ENCODE assay signal across 14 cellular contexts in the genomic region with DNA sequence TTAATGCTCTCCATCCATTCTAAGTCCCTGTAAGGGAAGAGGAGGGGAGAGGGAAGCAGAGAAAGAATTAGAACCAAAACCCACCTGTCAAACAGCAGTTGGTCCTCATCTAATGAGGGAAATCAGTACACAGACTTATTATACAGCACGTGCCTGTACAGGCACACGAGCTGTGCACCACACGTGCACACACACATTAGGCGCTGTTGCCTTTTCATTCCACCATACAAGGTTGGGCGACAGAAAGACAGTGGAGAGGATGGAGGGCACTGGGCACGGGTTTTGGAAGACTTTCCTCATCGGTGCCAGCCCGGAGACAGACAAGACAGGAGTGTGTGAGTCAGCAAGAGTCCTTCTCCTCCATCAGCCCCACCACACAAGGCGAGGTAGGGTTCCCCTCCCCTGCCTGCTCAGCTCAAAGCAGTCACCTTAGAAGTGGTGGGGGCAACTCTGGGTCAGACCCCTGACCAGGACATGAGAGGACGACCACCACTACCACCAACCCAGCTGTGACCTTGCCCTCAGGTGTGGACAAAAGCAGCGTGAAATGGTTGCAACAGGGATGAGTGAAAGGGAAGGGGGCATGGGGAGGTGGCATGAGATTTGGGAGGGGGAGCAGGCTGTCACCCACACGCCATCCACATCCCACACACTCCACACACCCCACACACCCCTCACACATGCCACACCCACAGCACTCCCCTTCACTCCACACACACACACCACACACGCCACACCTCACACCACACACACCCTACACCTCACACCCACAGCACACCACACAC.
DNase-seq lines count a peak whose midpoint lies in the region; ATAC-seq and TF ChIP-seq lines count a peak whose summit lies in the region.
"Had no signal": no experiment of that assay in that cellular context is flagged by ENCODE, and none has a peak within 500 bp of the region (broad histone marks: within the 10 kb centered on the region; RNA-seq: fewer than 3 reads in every experiment).

No MANE protein-coding gene starts in this region.

- no peak overlapping the region for H3K4me3 Mint-ChIP-seq in MCF 10A (ENCODE audit: unreplicated experiment)
- peak overlapping the region; percentile 53 for H3K4me3 Mint-ChIP-seq in natural killer cell

- H3K4me1 ChIP-seq in mammary epithelial cell (ENCODE audit: insufficient read depth, low read length) (peaks cover 39% of the 10 kb centered on the region), breast epithelium (no peaks in the 10 kb centered on the region)
- H3K4me1 ChIP-seq: pancreas had no signal

- no peak overlapping the region for H2AFZ ChIP-seq in mammary epithelial cell (ENCODE audit: low read depth, low read length)

- no peaks in the 10 kb centered on the region for H3K9me3 Mint-ChIP-seq in MCF 10A (ENCODE audit: unreplicated experiment)
- H3K9me3 Mint-ChIP-seq in natural killer cell: peaks cover 2 to 6% of the 10 kb centered on the region in 2 donors

- TF ChIP-seq POLR2A in breast epithelium (IDR thresholded peaks at IDR 0.05): no peak

- H3K27me3 ChIP-seq in mammary epithelial cell (ENCODE audit: insufficient read depth, low read length) (no peaks in the 10 kb centered on the region), breast epithelium (no peaks in the 10 kb centered on the region)
- H3K27me3 ChIP-seq: brain microvascular endothelial cell, pancreas had no signal

- H3K4me3 ChIP-seq in mammary epithelial cell (replicated peaks in 1 of 3; ENCODE audit: insufficient read depth in 1 of 3, low read depth in 2 of 3, low read length in 3 of 3) (no peak overlapping the region), breast epithelium (no peak overlapping the region)
- H3K4me3 ChIP-seq: lung, pancreas had no signal

- H3K36me3 Mint-ChIP-seq in MCF 10A (ENCODE audit: insufficient read depth, unreplicated experiment): peaks cover 94% of the 10 kb centered on the region
- H3K36me3 Mint-ChIP-seq in natural killer cell: no peaks in the 10 kb centered on the region

- H3K27ac ChIP-seq in mammary epithelial cell (ENCODE audit: insufficient read depth, low read depth, low read length) (no peak overlapping the region), breast epithelium (peak overlapping the region; percentile 13 to 58)
- H3K27ac ChIP-seq: brain microvascular endothelial cell, pancreas had no signal

- 68% methylated on average over 8 of the region's 13 CpGs for WGBS in mammary epithelial cell (ENCODE audit: low coverage, missing lambda C conversion rate)

- dilution Hi-C loops in mammary epithelial cell (cut with HindIII; ENCODE audit: low sequenced_read_pairs): no loop called here

- H3K4me1 Mint-ChIP-seq in MCF 10A (ENCODE audit: insufficient read depth, unreplicated experiment): peaks cover 10% of the 10 kb centered on the region
- peaks cover 27 to 37% of the 10 kb centered on the region in 2 donors for H3K4me1 Mint-ChIP-seq in natural killer cell

- CTCF ChIA-PET in MCF 10A (lab: Yijun Ruan, JAX): interaction anchor here (0.6 to 1.2 kb wide), 4 partner anchors 12 to 54 kb away, joined by 3 to 5 read pairs (median 4); no protein-coding TSS in a partner anchor
- CTCF ChIA-PET in mammary epithelial cell (lab: Charles Lee; ENCODE audit: low non-redundant PET): no interaction called here

- TF ChIP-seq CTCF in MCF 10A (IDR thresholded peaks at IDR 0.05; ENCODE audit: unreplicated experiment): no peak
- TF ChIP-seq CTCF in mammary epithelial cell (conservative IDR thresholded peaks at IDR 0.05 in 1 of 2, IDR thresholded peaks at IDR 0.05 in 1 of 2; ENCODE audit: extremely low read depth in 1 of 2, insufficient read depth in 1 of 2, low read depth in 1 of 2, low read length in 2 of 2): no peak
- no peak for TF ChIP-seq CTCF in breast epithelium (IDR thresholded peaks at IDR 0.05)
- no peak for TF ChIP-seq CTCF in natural killer cell (IDR thresholded peaks at IDR 0.05)

- intact Hi-C loops in MCF 10A (cut with micrococcal nuclease) (no loop called here), mammary epithelial cell (cut with micrococcal nuclease) (no loop called here), breast epithelium (cut with DNase I; ENCODE audit: low total_unique reads) (loop anchor here (1.0 kb wide), 1 partner anchor 24 kb away; no protein-coding TSS in a partner anchor), natural killer cell (cut with micrococcal nuclease) (no loop called here), cardiac septum (cut with DNase I) (no loop called here)

- H3K79me2 ChIP-seq in mammary epithelial cell (ENCODE audit: insufficient read depth, low read length): peaks cover 90% of the 10 kb centered on the region

- H3K4me2 ChIP-seq in mammary epithelial cell (ENCODE audit: insufficient read depth, low read depth, low read length): no peak overlapping the region

- DNase-seq in MCF 10A (ENCODE audit: unreplicated experiment) (no peak), mammary epithelial cell (no peak), breast epithelium (ENCODE audit: low spot score in 2 of 2) (no peak), natural killer cell (no peak), retina (no peak), cardiac septum (ENCODE audit: low spot score) (no peak), 8988T (no peak)
- no peak for DNase-seq in stimulated activated CD4-positive, alpha-beta T cell treated with anti-CD3 and anti-CD28 coated beads, Interleukin-12 subunit alpha, Interleukin-12 subunit beta, amount 100 ng/mL, for 4 hours
- DNase-seq: brain microvascular endothelial cell, NCI-H1105, NCI-H510A had no signal

- no peak overlapping the region for H3K9ac ChIP-seq in mammary epithelial cell (ENCODE audit: insufficient read depth, low read length)

- H3K9me3 ChIP-seq in mammary epithelial cell (replicated peaks; ENCODE audit: insufficient read depth, low read length) (no peaks in the 10 kb centered on the region), breast epithelium (no peaks in the 10 kb centered on the region)
- H3K9me3 ChIP-seq: pancreas had no signal

- BruUV-seq in MCF 10A (replicated peaks; lab: Mats Ljungman, UMichigan): no TSS peak
- no TSS peak for BruUV-seq in mammary epithelial cell (replicated peaks; lab: Mats Ljungman, UMichigan)

- POLR2A ChIA-PET in MCF 10A (lab: Yijun Ruan, JAX): no interaction called here

- peak; percentile 49 to 67 (median 54) for ATAC-seq in natural killer cell
- ATAC-seq: Panc1 had no signal

- no peaks in the 10 kb centered on the region for H4K20me1 ChIP-seq in mammary epithelial cell (ENCODE audit: insufficient read depth, low read length)

- peaks cover 46% of the 10 kb centered on the region for H3K36me3 ChIP-seq in mammary epithelial cell (ENCODE audit: insufficient read depth, low read length)
- peaks cover 5% of the 10 kb centered on the region for H3K36me3 ChIP-seq in breast epithelium

- H3K27ac Mint-ChIP-seq in MCF 10A (ENCODE audit: low read depth, unreplicated experiment) (peak overlapping the region; percentile 95), natural killer cell (peak overlapping the region; percentile 72 to 82)

- in situ Hi-C loops in mammary epithelial cell (cut with MboI; ENCODE audit: low sequenced_read_pairs in 2 of 2): no loop called here

- H3K27me3 Mint-ChIP-seq in MCF 10A (ENCODE audit: insufficient read depth, unreplicated experiment) (no peaks in the 10 kb centered on the region), natural killer cell (ENCODE audit: low read depth in 2 of 2) (no peaks in the 10 kb centered on the region)
